Comparison of ENCODE assay signal across 10 cellular contexts in genomic region chr17:49401971-49402491, GRCh38. TPM values are rescaled to one million over a fixed set of nuclear protein-coding genes. Genes with fewer than 3 reads are reported as not detected.
A peak's percentile ranks its signal among the peaks of the same experiment; 100 is the strongest.
DNase-seq lines count a peak whose midpoint lies in the region; ATAC-seq and TF ChIP-seq lines count a peak whose summit lies in the region.
"Had no signal": no experiment of that assay in that cellular context is flagged by ENCODE, and none has a peak within 500 bp of the region (broad histone marks: within the 10 kb centered on the region; RNA-seq: fewer than 3 reads in every experiment).

No MANE protein-coding gene starts in this region.

- intact Hi-C loops in posterior vena cava (cut with DNase I) (no loop called here), spleen (cut with DNase I; ENCODE audit: low total_unique reads) (no loop called here), heart left ventricle (cut with DNase I) (loop anchor here in 6 of 10 donors (10.0 kb wide), 1 partner anchor 153 kb away; no protein-coding TSS in a partner anchor)

- H3K27ac ChIP-seq in HEK293 (ENCODE audit: extremely low read depth, low read depth, low read length) (no peak overlapping the region), RWPE1 (peak overlapping the region; percentile 6; the same call in 1 of the 2 replicates), spleen (peak overlapping the region in 4 of 8 donors; percentile 73 to 90 (median 78)), heart left ventricle (no peak overlapping the region)
- H3K27ac ChIP-seq: vagina had no signal

- CTCF ChIA-PET in HEK293 (lab: Yijun Ruan, JAX) (interaction anchor here (0.6 to 1.6 kb wide), 3 partner anchors 86 to 179 kb away, joined by 3 to 6 read pairs (median 4); no protein-coding TSS in a partner anchor), RWPE1 (lab: Yijun Ruan, JAX) (interaction anchor here (1.0 kb wide), 1 partner anchor 155 kb away, joined by 3 read pairs; no protein-coding TSS in a partner anchor)

- H3K4me1 ChIP-seq in HEK293 (ENCODE audit: control insufficient read depth, insufficient read depth, low read length) (no peaks in the 10 kb centered on the region), spleen (peaks cover 0 to 39% (median 23%) of the 10 kb centered on the region in 6 donors), heart left ventricle (no peaks in the 10 kb centered on the region)
- H3K4me1 ChIP-seq: vagina had no signal

- DNase-seq in RWPE1 (ENCODE audit: low spot score) (no peak), hypothalamus (lab: John Stamatoyannopoulos, UW) (peak in 29 of 51 donors; percentile 12 to 77 (median 36)), posterior vena cava (ENCODE audit: low spot score) (peak; percentile 31), spleen (no peak), heart left ventricle (no peak), AG20443 (ENCODE audit: low spot score) (no peak)
- DNase-seq: activated B cell treated with CpG ODN at 0.5 μM for 24 hours had no signal

- H3K27me3 ChIP-seq in spleen (replicated peaks in 1 of 7) (no peaks in the 10 kb centered on the region), heart left ventricle (no peaks in the 10 kb centered on the region)
- H3K27me3 ChIP-seq: vagina had no signal

- no peak for TF ChIP-seq POLR2A in spleen (IDR thresholded peaks at IDR 0.05)
- no peak for TF ChIP-seq POLR2A in heart left ventricle (IDR thresholded peaks at IDR 0.05)

- POLR2A ChIA-PET in HEK293 (lab: Yijun Ruan, JAX), result no interaction called here
- POLR2A ChIA-PET in RWPE1 (lab: Yijun Ruan, JAX; ENCODE audit: low non-redundant PET), result no interaction called here

- H3K4me3 ChIP-seq in HEK293 (ENCODE audit: low read depth, low read length), result no peak overlapping the region
- H3K4me3 ChIP-seq in spleen, result no peak overlapping the region
- no peak overlapping the region for H3K4me3 ChIP-seq in heart left ventricle
- H3K4me3 ChIP-seq: vagina had no signal

- WGBS in spleen, 5 donors, result 67 to 84% (median 78%) methylated on average over 5 of the region's 5 CpGs
- WGBS in heart left ventricle, 4 donors, result 59 to 74% (median 62%) methylated on average over 5 of the region's 5 CpGs

- TF ChIP-seq CTCF in HEK293 (tag by site-specific recombination; IDR thresholded peaks at IDR 0.05) (no peak), RWPE1 (conservative IDR thresholded peaks at IDR 0.05; ENCODE audit: low read depth) (no peak), spleen (IDR thresholded peaks at IDR 0.05 in 8 of 11, conservative IDR thresholded peaks at IDR 0.05 in 3 of 11) (no peak), heart left ventricle (IDR thresholded peaks at IDR 0.05) (no peak)

- H3K36me3 ChIP-seq in HEK293 (ENCODE audit: control insufficient read depth in 2 of 2, insufficient read depth in 1 of 2, low read length in 2 of 2), result peaks cover 25 to 50% of the 10 kb centered on the region in 2 experiments
- H3K36me3 ChIP-seq in spleen, result peaks cover 0 to 50% (median 37%) of the 10 kb centered on the region in 6 donors
- peaks cover 0 to 45% (median 42%) of the 10 kb centered on the region in 9 donors for H3K36me3 ChIP-seq in heart left ventricle

- no peak for ATAC-seq in heart left ventricle
- no peak for ATAC-seq in HG02870 (IDR thresholded peaks at IDR 0.05; ENCODE audit: unreplicated experiment)

- H3K9me3 ChIP-seq in HEK293 (ENCODE audit: control insufficient read depth, insufficient read depth, low read depth, low read length), result no peaks in the 10 kb centered on the region
- no peaks in the 10 kb centered on the region for H3K9me3 ChIP-seq in spleen
- H3K9me3 ChIP-seq in heart left ventricle, result no peaks in the 10 kb centered on the region
- H3K9me3 ChIP-seq: vagina had no signal

TF ChIP-seq in HEK293, 187 proteins besides CTCF, POLR2A, EP300 and RAD21:
- TF ChIP-seq ZNF677 (tag by site-specific recombination; IDR thresholded peaks at IDR 0.05) (no peak), ZIC2 (tag by site-specific recombination; IDR thresholded peaks at IDR 0.05) (peak; percentile 35; the same call in 1 of the 2 replicates), ZNF341 (tag by site-specific recombination; IDR thresholded peaks at IDR 0.05; ENCODE audit: low read depth) (0 out of 2 replicates have a peak, but pooled peaks have one; percentile 32), ZSCAN5A (tag by site-specific recombination; IDR thresholded peaks at IDR 0.05) (no peak)
- TF ChIP-seq, protein P1, sequence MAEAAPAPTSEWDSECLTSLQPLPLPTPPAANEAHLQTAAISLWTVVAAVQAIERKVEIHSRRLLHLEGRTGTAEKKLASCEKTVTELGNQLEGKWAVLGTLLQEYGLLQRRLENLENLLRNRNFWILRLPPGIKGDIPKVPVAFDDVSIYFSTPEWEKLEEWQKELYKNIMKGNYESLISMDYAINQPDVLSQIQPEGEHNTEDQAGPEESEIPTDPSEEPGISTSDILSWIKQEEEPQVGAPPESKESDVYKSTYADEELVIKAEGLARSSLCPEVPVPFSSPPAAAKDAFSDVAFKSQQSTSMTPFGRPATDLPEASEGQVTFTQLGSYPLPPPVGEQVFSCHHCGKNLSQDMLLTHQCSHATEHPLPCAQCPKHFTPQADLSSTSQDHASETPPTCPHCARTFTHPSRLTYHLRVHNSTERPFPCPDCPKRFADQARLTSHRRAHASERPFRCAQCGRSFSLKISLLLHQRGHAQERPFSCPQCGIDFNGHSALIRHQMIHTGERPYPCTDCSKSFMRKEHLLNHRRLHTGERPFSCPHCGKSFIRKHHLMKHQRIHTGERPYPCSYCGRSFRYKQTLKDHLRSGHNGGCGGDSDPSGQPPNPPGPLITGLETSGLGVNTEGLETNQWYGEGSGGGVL (tag by site-specific recombination; IDR thresholded peaks at IDR 0.05), result no peak
- TF ChIP-seq, protein P2, sequence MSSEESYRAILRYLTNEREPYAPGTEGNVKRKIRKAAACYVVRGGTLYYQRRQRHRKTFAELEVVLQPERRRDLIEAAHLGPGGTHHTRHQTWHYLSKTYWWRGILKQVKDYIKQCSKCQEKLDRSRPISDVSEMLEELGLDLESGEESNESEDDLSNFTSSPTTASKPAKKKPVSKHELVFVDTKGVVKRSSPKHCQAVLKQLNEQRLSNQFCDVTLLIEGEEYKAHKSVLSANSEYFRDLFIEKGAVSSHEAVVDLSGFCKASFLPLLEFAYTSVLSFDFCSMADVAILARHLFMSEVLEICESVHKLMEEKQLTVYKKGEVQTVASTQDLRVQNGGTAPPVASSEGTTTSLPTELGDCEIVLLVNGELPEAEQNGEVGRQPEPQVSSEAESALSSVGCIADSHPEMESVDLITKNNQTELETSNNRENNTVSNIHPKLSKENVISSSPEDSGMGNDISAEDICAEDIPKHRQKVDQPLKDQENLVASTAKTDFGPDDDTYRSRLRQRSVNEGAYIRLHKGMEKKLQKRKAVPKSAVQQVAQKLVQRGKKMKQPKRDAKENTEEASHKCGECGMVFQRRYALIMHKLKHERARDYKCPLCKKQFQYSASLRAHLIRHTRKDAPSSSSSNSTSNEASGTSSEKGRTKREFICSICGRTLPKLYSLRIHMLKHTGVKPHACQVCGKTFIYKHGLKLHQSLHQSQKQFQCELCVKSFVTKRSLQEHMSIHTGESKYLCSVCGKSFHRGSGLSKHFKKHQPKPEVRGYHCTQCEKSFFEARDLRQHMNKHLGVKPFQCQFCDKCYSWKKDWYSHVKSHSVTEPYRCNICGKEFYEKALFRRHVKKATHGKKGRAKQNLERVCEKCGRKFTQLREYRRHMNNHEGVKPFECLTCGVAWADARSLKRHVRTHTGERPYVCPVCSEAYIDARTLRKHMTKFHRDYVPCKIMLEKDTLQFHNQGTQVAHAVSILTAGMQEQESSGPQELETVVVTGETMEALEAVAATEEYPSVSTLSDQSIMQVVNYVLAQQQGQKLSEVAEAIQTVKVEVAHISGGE (tag by site-specific recombination; conservative IDR thresholded peaks at IDR 0.05; ENCODE audit: low read depth), result no peak
TF ChIP-seq in HEK293: peak in this region for 2.

RNA-seq across cellular contexts. Expression of gene PHB1, which starts 12.7 kb away (rescaled TPM):
- total RNA-seq in posterior vena cava (100 to 1,000 TPM; 102 to 111 TPM), spleen (10 to 100 TPM; 49.4 to 84.1 (median 66.6) TPM), heart left ventricle (100 to 1,000 TPM; 125 to 264 (median 211) TPM)
- polyA plus RNA-seq in spleen (100 to 1,000 TPM in 1 of 3 donors, 10 to 100 TPM in 2; 60.3 to 109 (median 95.5) TPM), heart left ventricle (100 to 1,000 TPM; 155 to 328 TPM)

RNA-seq across cellular contexts. Expression of gene ZNF652, which starts 40.0 kb away (rescaled TPM):
- total RNA-seq in posterior vena cava (10 to 100 TPM; 39.0 to 40.9 TPM), spleen (10 to 100 TPM; 51.4 to 73.9 (median 57.5) TPM), heart left ventricle (10 to 100 TPM; 14.7 to 24.5 (median 23.1) TPM)
- polyA plus RNA-seq in spleen (10 to 100 TPM; 18.2 to 26.6 (median 23.3) TPM), heart left ventricle (10 to 100 TPM in 1 of 2 donors, 1 to 10 TPM in 1; 7.2 to 16.3 TPM)

Comparison
In these comparisons a context has a peak if more than half of its experiments do, and no peak if none do; other contexts are left out.
1. DNase-seq: peak in hypothalamus (29 of 51) and posterior vena cava (single experiment); none in RWPE1 (single experiment), spleen (single experiment), heart left ventricle (0 of 5) and AG20443 (single experiment).
2. intact Hi-C loops: an anchor here in heart left ventricle (10.0 kb wide); none called in posterior vena cava and spleen.